8 cellular contexts compared by ENCODE assay signal in genomic region chr12:124456652-124457152, GRCh38.
DNase-seq lines count a peak whose midpoint lies in the region; ATAC-seq and TF ChIP-seq lines count a peak whose summit lies in the region.

No MANE protein-coding gene starts in this region.

- no peaks in the 10 kb centered on the region for H3K9me3 ChIP-seq in neutrophil

- peak overlapping the region; percentile 84 for H3K27ac ChIP-seq in neutrophil

- peak overlapping the region; percentile 70 for H3K4me3 Mint-ChIP-seq in activated naive CD8-positive, alpha-beta T cell treated with anti-CD3 and anti-CD28 coated beads for 36 hours

- DNase-seq in GM10266 (ENCODE audit: extremely low spot score) (peak; percentile 76), NCI-H1694 treated with DMSO at 0.1 percent for 48 hours (lab: John Stamatoyannopoulos, UW) (no peak), NCI-H524 (lab: John Stamatoyannopoulos, UW) (no peak)
- DNase-seq in activated naive CD8-positive, alpha-beta T cell treated with anti-CD3 and anti-CD28 coated beads for 36 hours: peak; percentile 40

- ATAC-seq in HG03439 (IDR thresholded peaks at IDR 0.05; ENCODE audit: unreplicated experiment): peak; percentile 6
- no peak for ATAC-seq in GM21367 (IDR thresholded peaks at IDR 0.05; ENCODE audit: unreplicated experiment)
- no peak for ATAC-seq in GM18873 (IDR thresholded peaks at IDR 0.05; ENCODE audit: low FRiP score, unreplicated experiment)

- H3K36me3 ChIP-seq in neutrophil: no peaks in the 10 kb centered on the region

- H3K4me1 Mint-ChIP-seq in activated naive CD8-positive, alpha-beta T cell treated with anti-CD3 and anti-CD28 coated beads for 36 hours: peaks cover 38% of the 10 kb centered on the region

- H3K27ac Mint-ChIP-seq in activated naive CD8-positive, alpha-beta T cell treated with anti-CD3 and anti-CD28 coated beads for 36 hours: peak overlapping the region; percentile 81

- H3K4me1 ChIP-seq in neutrophil (ENCODE audit: control insufficient read depth in 1 of 2, insufficient read depth in 1 of 2, low read depth in 1 of 2, low read length in 1 of 2): peaks cover 60 to 67% of the 10 kb centered on the region in 2 experiments

- no peaks in the 10 kb centered on the region for H3K27me3 ChIP-seq in neutrophil

- peaks cover 34% of the 10 kb centered on the region for H3K36me3 Mint-ChIP-seq in activated naive CD8-positive, alpha-beta T cell treated with anti-CD3 and anti-CD28 coated beads for 36 hours

- no peak for TF ChIP-seq CTCF in GM10266 (IDR thresholded peaks at IDR 0.05; ENCODE audit: control insufficient read depth, insufficient read depth, low read depth, missing control alignments)
- no peak for TF ChIP-seq CTCF in neutrophil (IDR thresholded peaks at IDR 0.05)

- no peaks in the 10 kb centered on the region for H3K27me3 Mint-ChIP-seq in activated naive CD8-positive, alpha-beta T cell treated with anti-CD3 and anti-CD28 coated beads for 36 hours

- no peaks in the 10 kb centered on the region for H3K9me3 Mint-ChIP-seq in activated naive CD8-positive, alpha-beta T cell treated with anti-CD3 and anti-CD28 coated beads for 36 hours

- peak overlapping the region; percentile 59 to 66 for H3K4me3 ChIP-seq in neutrophil (ENCODE audit: low read depth in 1 of 2, low read length in 1 of 2)

Comparison
In these comparisons a context has a peak if more than half of its experiments do, and no peak if none do; other contexts are left out.
1. DNase-seq: peak in GM10266 (single experiment) and activated naive CD8-positive, alpha-beta T cell treated with anti-CD3 and anti-CD28 coated beads for 36 hours (single experiment); none in NCI-H1694 treated with DMSO at 0.1 percent for 48 hours (single experiment) and NCI-H524 (0 of 2).